23 cellular contexts compared by ENCODE assay signal in the genomic region with DNA sequence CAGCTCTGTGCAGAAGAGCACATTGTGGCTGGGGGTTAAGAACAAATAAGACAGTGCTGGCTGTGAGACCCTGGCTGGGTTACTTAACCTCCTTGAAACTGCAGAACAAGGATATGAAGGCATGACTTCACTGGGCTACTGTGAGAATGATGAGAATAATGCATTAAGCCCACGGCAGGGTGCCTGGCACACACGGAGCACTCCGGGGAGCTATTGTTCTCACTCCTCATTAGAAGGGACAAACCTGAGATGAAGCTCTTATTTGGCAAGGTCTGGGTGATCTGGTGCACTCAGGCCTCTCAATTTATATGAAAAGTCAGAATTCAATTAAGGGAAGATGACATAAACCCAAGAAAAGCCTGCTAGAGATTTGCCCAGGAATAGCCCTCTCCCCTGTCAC.
"Had no signal": no experiment of that assay in that cellular context is flagged by ENCODE, and none has a peak within 500 bp of the region (broad histone marks: within the 10 kb centered on the region; RNA-seq: fewer than 3 reads in every experiment).

No MANE protein-coding gene starts in this region.

- H3K36me3 Mint-ChIP-seq: activated naive CD4-positive, alpha-beta T cell treated with anti-CD3 and anti-CD28 coated beads, Interleukin-2, amount 50 U/mL, for 72 hours; brain; stimulated activated memory B cell treated with anti-CD40 and anti-IgM and Interleukin-4, amounts not matched to agents 10 μg/mL and 1 μg/mL and 100 μg/mL, for 72 hours had no signal

- H3K4me1 Mint-ChIP-seq: activated B cell treated with CpG ODN at 0.5 μM for 24 hours; activated T-helper 17 cell treated with anti-CD3 and anti-CD28 coated beads, Interleukin-2, amount 50 U/mL, for 72 hours; stimulated activated memory B cell treated with anti-CD40 and anti-IgM and Interleukin-4, amounts not matched to agents 10 μg/mL and 1 μg/mL and 100 μg/mL, for 72 hours had no signal

- H3K9me3 ChIP-seq: mucosa of descending colon, suprapubic skin had no signal

- H3K9me3 Mint-ChIP-seq: activated B cell treated with CpG ODN at 0.5 μM for 24 hours; activated naive CD4-positive, alpha-beta T cell treated with anti-CD3 and anti-CD28 coated beads, Interleukin-2, amount 50 U/mL, for 72 hours; activated T-cell treated with anti-CD3 and anti-CD28 coated beads, Interleukin-2, amount 50 U/mL, for 24 hours; activated T-helper 17 cell treated with anti-CD3 and anti-CD28 coated beads, Interleukin-2, amount 50 U/mL, for 72 hours had no signal

- H3K27ac ChIP-seq: heart right ventricle, sigmoid colon, stomach, suprapubic skin, tibial nerve had no signal

- H3K4me3 ChIP-seq: heart right ventricle, mucosa of descending colon, sigmoid colon, smooth muscle cell, stomach, suprapubic skin, tibial nerve had no signal

- H3K27ac Mint-ChIP-seq: activated B cell treated with CpG ODN at 0.5 μM for 24 hours; activated CD4-positive, alpha-beta T cell treated with anti-CD3 and anti-CD28 coated beads for 36 hours; activated naive CD4-positive, alpha-beta T cell treated with anti-CD3 and anti-CD28 coated beads, Interleukin-2, amount 50 U/mL, for 72 hours; activated T-cell treated with anti-CD3 and anti-CD28 coated beads, Interleukin-2, amount 50 U/mL, for 24 hours; activated T-helper 17 cell treated with anti-CD3 and anti-CD28 coated beads, Interleukin-2, amount 50 U/mL, for 72 hours; nephron progenitor cell; stimulated activated memory B cell treated with anti-CD40 and anti-IgM and Interleukin-4, amounts not matched to agents 10 μg/mL and 1 μg/mL and 100 μg/mL, for 72 hours had no signal

- H3K36me3 ChIP-seq: heart right ventricle, sigmoid colon, stomach, suprapubic skin, tibial nerve had no signal

- ATAC-seq: activated CD4-positive, alpha-beta T cell treated with anti-CD3 and anti-CD28 coated beads for 36 hours; activated naive CD4-positive, alpha-beta T cell treated with anti-CD3 and anti-CD28 coated beads, Interleukin-2, amount 50 U/mL, for 72 hours; activated T-helper 17 cell treated with anti-CD3 and anti-CD28 coated beads, Interleukin-2, amount 50 U/mL, for 72 hours; heart right ventricle; left cardiac atrium; mucosa of descending colon; stimulated activated memory B cell treated with anti-CD40 and anti-IgM and Interleukin-4, amounts not matched to agents 10 μg/mL and 1 μg/mL and 100 μg/mL, for 72 hours had no signal

- DNase-seq: activated B cell treated with CpG ODN at 0.5 μM for 24 hours; activated CD4-positive, alpha-beta T cell treated with anti-CD3 and anti-CD28 coated beads for 36 hours; activated CD4-positive, alpha-beta T cell treated with anti-CD3 and anti-CD28 coated beads, Interleukin-2, amount 50 U/mL, for 4 hours; activated CD8-positive, alpha-beta memory T cell treated with anti-CD3 and anti-CD28 coated beads for 24 hours; activated CD8-positive, alpha-beta memory T cell treated with anti-CD3 and anti-CD28 coated beads, Interleukin-2, amount 50 U/mL, for 4 hours; activated T-cell treated with anti-CD3 and anti-CD28 coated beads, Interleukin-2, amount 50 U/mL, for 24 hours; aorta; heart right ventricle; islet precursor cell; left cardiac atrium; mucosa of descending colon; nephron progenitor cell; occipital lobe; sigmoid colon; stimulated activated CD4-positive, alpha-beta T cell treated with anti-CD3 and anti-CD28 coated beads, Interleukin-15, amount 100 ng/mL, for 24 hours; stomach had no signal

- H3K4me3 Mint-ChIP-seq: activated B cell treated with CpG ODN at 0.5 μM for 24 hours; activated CD4-positive, alpha-beta T cell treated with anti-CD3 and anti-CD28 coated beads for 36 hours; activated T-cell treated with anti-CD3 and anti-CD28 coated beads, Interleukin-2, amount 50 U/mL, for 24 hours; activated T-helper 17 cell treated with anti-CD3 and anti-CD28 coated beads, Interleukin-2, amount 50 U/mL, for 72 hours; nephron progenitor cell; stimulated activated memory B cell treated with anti-CD40 and anti-IgM and Interleukin-4, amounts not matched to agents 10 μg/mL and 1 μg/mL and 100 μg/mL, for 72 hours had no signal

- H3K27me3 Mint-ChIP-seq: activated T-cell treated with anti-CD3 and anti-CD28 coated beads, Interleukin-2, amount 50 U/mL, for 24 hours had no signal

- H3K4me2 ChIP-seq: smooth muscle cell had no signal

- H3K4me1 ChIP-seq: sigmoid colon, stomach, suprapubic skin, tibial nerve had no signal

- H3K27me3 ChIP-seq: heart right ventricle, sigmoid colon, suprapubic skin, tibial nerve had no signal
